Comparison of ENCODE assay signal across 20 cellular contexts in the genomic region with DNA sequence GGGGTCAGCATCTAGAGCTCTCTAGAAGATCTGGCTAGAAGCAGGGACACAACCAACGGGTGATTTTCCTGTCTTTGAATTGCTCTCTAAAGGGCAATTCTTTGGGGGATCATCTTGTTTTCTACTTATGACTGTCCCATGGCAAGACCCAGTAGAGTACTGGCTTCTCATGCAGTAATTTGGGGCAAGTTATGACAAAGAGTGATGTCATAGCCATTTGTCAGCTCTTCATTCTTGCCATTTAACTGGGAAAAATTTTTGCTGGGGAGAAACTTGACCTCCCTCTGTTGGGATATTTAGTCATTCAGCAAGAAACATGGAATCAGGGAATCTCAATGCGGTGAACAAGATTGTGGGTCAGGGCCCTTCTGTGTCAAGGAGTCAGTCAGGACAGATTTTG.
"Had no signal": no experiment of that assay in that cellular context is flagged by ENCODE, and none has a peak within 500 bp of the region (broad histone marks: within the 10 kb centered on the region; RNA-seq: fewer than 3 reads in every experiment).

No MANE protein-coding gene starts in this region.

- H3K4me3 Mint-ChIP-seq: activated naive CD8-positive, alpha-beta T cell treated with anti-CD3 and anti-CD28 coated beads, Interleukin-2, amount 50 U/mL, for 24 hours; activated T-cell treated with anti-CD3 and anti-CD28 coated beads, Interleukin-2, amount 50 U/mL, for 4 hours; immature natural killer cell; mesothelial cell of epicardium; naive thymus-derived CD8-positive, alpha-beta T cell had no signal

- DNase-seq: activated CD4-positive, alpha-beta T cell treated with anti-CD3 and anti-CD28 coated beads for 1 hour; activated CD4-positive, alpha-beta T cell treated with anti-CD3 and anti-CD28 coated beads, Interleukin-2, amount 50 U/mL, for 1 hour; activated CD8-positive, alpha-beta memory T cell treated with anti-CD3 and anti-CD28 coated beads for 24 hours; activated CD8-positive, alpha-beta memory T cell treated with anti-CD3 and anti-CD28 coated beads, Interleukin-2, amount 50 U/mL, for 4 hours; activated effector memory CD4-positive, alpha-beta T cell treated with Interleukin-2 at 50 U/mL for 16 hours; activated naive CD4-positive, alpha-beta T cell treated with anti-CD3 and anti-CD28 coated beads, Interleukin-2, amount 50 U/mL, for 16 hours; activated naive CD8-positive, alpha-beta T cell treated with anti-CD3 and anti-CD28 coated beads, Interleukin-2, amount 50 U/mL, for 24 hours; activated T-cell treated with anti-CD3 and anti-CD28 coated beads, Interleukin-2, amount 50 U/mL, for 4 hours; cerebellar nuclear complex; glutamatergic neuron; immature natural killer cell; left lung; naive thymus-derived CD8-positive, alpha-beta T cell; stimulated activated CD4-positive, alpha-beta T cell treated with anti-CD3 and anti-CD28 coated beads, Interleukin-4, amount 100 ng/mL, for 24 hours; stimulated activated naive CD8-positive, alpha-beta T cell treated with anti-CD3 and anti-CD28 coated beads, Interleukin-15, Interleukin-2, amounts not matched to agents 100 U/mL and 50 U/mL, for 24 hours; SW 1271; upper lobe of left lung had no signal

- H3K4me2 ChIP-seq: hepatocyte had no signal

- H3K9me3 ChIP-seq: left lung, upper lobe of left lung had no signal

- H2AFZ ChIP-seq: hepatocyte had no signal

- H3K79me2 ChIP-seq: hepatocyte had no signal

- H3K9me3 Mint-ChIP-seq: activated naive CD8-positive, alpha-beta T cell treated with anti-CD3 and anti-CD28 coated beads, Interleukin-2, amount 50 U/mL, for 24 hours; immature natural killer cell had no signal

- H3K27me3 ChIP-seq: hepatocyte, left lung, upper lobe of left lung had no signal

- H3K27ac Mint-ChIP-seq: activated naive CD8-positive, alpha-beta T cell treated with anti-CD3 and anti-CD28 coated beads, Interleukin-2, amount 50 U/mL, for 24 hours; immature natural killer cell; mesothelial cell of epicardium had no signal

- H3K36me3 ChIP-seq: left lung, upper lobe of left lung had no signal

- H3K4me3 ChIP-seq: coronary artery, hepatocyte, left lung, upper lobe of left lung had no signal

- H3K27ac ChIP-seq: coronary artery, hepatocyte, left lung, upper lobe of left lung had no signal

- H3K4me1 Mint-ChIP-seq: mesothelial cell of epicardium had no signal

- H3K36me3 Mint-ChIP-seq: immature natural killer cell, mesothelial cell of epicardium had no signal

- H3K27me3 Mint-ChIP-seq: naive thymus-derived CD8-positive, alpha-beta T cell had no signal
